Comparison of ENCODE assay signal across 7 cellular contexts in genomic region chr1:20633190-20634064, GRCh38. TPM values are rescaled to one million over a fixed set of nuclear protein-coding genes. Genes with fewer than 3 reads are reported as not detected.
DNase-seq lines count a peak whose midpoint lies in the region; ATAC-seq and TF ChIP-seq lines count a peak whose summit lies in the region.

Gene PINK1, plus strand, starts transcription at chr1:20633458. Its CDS starts 91 bp downstream, at chr1:20633549.

- no peaks in the 10 kb centered on the region for H3K9me3 Mint-ChIP-seq in activated CD4-positive, alpha-beta memory T cell treated with anti-CD3 and anti-CD28 coated beads, Interleukin-2, amount 10 ng/mL, durations not matched to agents 7 days and 5 days

- H3K9ac ChIP-seq in duodenal mucosa (ENCODE audit: low read depth in 1 of 2, low read length in 2 of 2) = peak within 1 kb of the TSS; percentile 50 to 76

- H3K27me3 Mint-ChIP-seq in activated CD4-positive, alpha-beta memory T cell treated with anti-CD3 and anti-CD28 coated beads, Interleukin-2, amount 10 ng/mL, durations not matched to agents 7 days and 5 days = peaks cover 9% of the 10 kb centered on the region

- H3K4me1 Mint-ChIP-seq in activated CD4-positive, alpha-beta memory T cell treated with anti-CD3 and anti-CD28 coated beads, Interleukin-2, amount 10 ng/mL, durations not matched to agents 7 days and 5 days = peaks cover 14% of the 10 kb centered on the region

- H3K9me3 ChIP-seq in duodenal mucosa (ENCODE audit: control insufficient read depth in 1 of 2, low read length in 2 of 2) (no peaks in the 10 kb centered on the region), right lobe of liver (no peaks in the 10 kb centered on the region)

- H3K36me3 ChIP-seq in duodenal mucosa (ENCODE audit: control insufficient read depth in 1 of 2, insufficient read depth in 2 of 2, low read length in 2 of 2) (peaks cover 0 to 9% of the 10 kb centered on the region in 2 donors), right lobe of liver (peaks cover 0 to 18% (median 4%) of the 10 kb centered on the region in 4 donors)

- peak within 1 kb of the TSS; percentile 77 for H3K4me3 Mint-ChIP-seq in activated CD4-positive, alpha-beta memory T cell treated with anti-CD3 and anti-CD28 coated beads, Interleukin-2, amount 10 ng/mL, durations not matched to agents 7 days and 5 days

- intact Hi-C loops in right lobe of liver (cut with DNase I) = no loop called here

- H3K4me1 ChIP-seq in duodenal mucosa (ENCODE audit: control insufficient read depth in 1 of 2, insufficient read depth in 2 of 2, low read length in 2 of 2) = peaks cover 16 to 18% of the 10 kb centered on the region in 2 donors
- peaks cover 0 to 19% (median 9%) of the 10 kb centered on the region in 4 donors for H3K4me1 ChIP-seq in right lobe of liver

- H3K36me3 Mint-ChIP-seq in activated CD4-positive, alpha-beta memory T cell treated with anti-CD3 and anti-CD28 coated beads, Interleukin-2, amount 10 ng/mL, durations not matched to agents 7 days and 5 days (ENCODE audit: low read depth) = no peaks in the 10 kb centered on the region

- peak; percentile 51 for DNase-seq in NCI-H526 treated with DMSO at 0.1 percent for 48 hours (lab: John Stamatoyannopoulos, UW)
- peak; percentile 90 for DNase-seq in activated CD4-positive, alpha-beta memory T cell treated with anti-CD3 and anti-CD28 coated beads, Interleukin-2, amount 10 ng/mL, durations not matched to agents 7 days and 5 days
- peak; percentile 88 to 91 (median 91) for DNase-seq in right lobe of liver
- peak; percentile 84 for DNase-seq in stimulated activated CD4-positive, alpha-beta T cell treated with anti-CD3 and anti-CD28 coated beads, Interleukin-4, amount 100 ng/mL, for 24 hours

- POLR2A ChIA-PET in activated CD4-positive, alpha-beta memory T cell treated with anti-CD3 and anti-CD28 coated beads, Interleukin-2, amount 10 ng/mL, durations not matched to agents 7 days and 5 days (lab: Charles Lee) = interaction anchor here (0.8 to 2.7 kb wide), 11 partner anchors 13 to 153 kb away, joined by 3 to 19 read pairs (median 4); partner anchors contain the start of genes CDA, DDOST and HP1BP3

- peak; percentile 96 for TF ChIP-seq POLR2A in right lobe of liver (IDR thresholded peaks at IDR 0.05)

- TF ChIP-seq CTCF in right lobe of liver (IDR thresholded peaks at IDR 0.05) = peak; percentile 99 to 100 (median 100)

- H3K27ac ChIP-seq in duodenal mucosa (ENCODE audit: low read depth, low read length) (peak within 1 kb of the TSS; percentile 74), right lobe of liver (peak within 1 kb of the TSS; percentile 86 to 97 (median 96))

- H3K27me3 ChIP-seq in duodenal mucosa (ENCODE audit: control insufficient read depth in 1 of 2, insufficient read depth in 2 of 2, low read length in 2 of 2) (no peaks in the 10 kb centered on the region), right lobe of liver (no peaks in the 10 kb centered on the region)

- CTCF ChIA-PET in activated CD4-positive, alpha-beta memory T cell treated with anti-CD3 and anti-CD28 coated beads, Interleukin-2, amount 10 ng/mL, durations not matched to agents 7 days and 5 days (lab: Charles Lee) = interaction anchor here (0.6 to 3.5 kb wide), 27 partner anchors 8 to 750 kb away, joined by 3 to 37 read pairs (median 4); partner anchors contain the start of genes CDA, DDOST and MUL1

- ATAC-seq in GM18498 (IDR thresholded peaks at IDR 0.05; ENCODE audit: unreplicated experiment) (peak; percentile 77), HG03342 (IDR thresholded peaks at IDR 0.05; ENCODE audit: unreplicated experiment) (peak; percentile 45), right lobe of liver (peak; percentile 87 to 93 (median 90))

- H3K4me3 ChIP-seq in duodenal mucosa (ENCODE audit: low read depth in 1 of 2, low read length in 2 of 2) (peak within 1 kb of the TSS; percentile 79 to 86), right lobe of liver (peak within 1 kb of the TSS; percentile 80 to 89 (median 88))

- peak within 1 kb of the TSS; percentile 44 for H3K27ac Mint-ChIP-seq in activated CD4-positive, alpha-beta memory T cell treated with anti-CD3 and anti-CD28 coated beads, Interleukin-2, amount 10 ng/mL, durations not matched to agents 7 days and 5 days

- 3% methylated on average over 15 of the region's 93 CpGs for WGBS in right lobe of liver (ENCODE audit: insufficient coverage, low coverage, low lambda C conversion rate, missing lambda C conversion rate)

RNA-seq across cellular contexts. Expression of gene PINK1, which starts in this region (rescaled TPM):
- total RNA-seq in activated CD4-positive, alpha-beta memory T cell treated with anti-CD3 and anti-CD28 coated beads, Interleukin-2, amount 10 ng/mL, durations not matched to agents 7 days and 5 days = 1 to 10 TPM; 6.6 TPM
- total RNA-seq in right lobe of liver = 10 to 100 TPM; 67.3 to 94.1 (median 83.0) TPM

Comparison
In these comparisons a context has a peak if more than half of its experiments do, and no peak if none do; other contexts are left out.
1. Peak in every context shown above with its lines: DNase-seq, ATAC-seq, H3K4me3 ChIP-seq and H3K27ac ChIP-seq.
2. RNA of gene PINK1 (total RNA-seq): 67.3 to 94.1 TPM in right lobe of liver; 6.6 TPM in activated CD4-positive, alpha-beta memory T cell treated with anti-CD3 and anti-CD28 coated beads, Interleukin-2, amount 10 ng/mL, durations not matched to agents 7 days and 5 days; every median in the first group is over 4 times any median in the second.